ENCODE assay signal across 9 cellular contexts in genomic region chrX:116961872-116962582, GRCh38.
A peak's percentile ranks its signal among the peaks of the same experiment; 100 is the strongest.
DNase-seq lines count a peak whose midpoint lies in the region; ATAC-seq and TF ChIP-seq lines count a peak whose summit lies in the region.
"Had no signal": no experiment of that assay in that cellular context is flagged by ENCODE, and none has a peak within 500 bp of the region (broad histone marks: within the 10 kb centered on the region; RNA-seq: fewer than 3 reads in every experiment).

No MANE protein-coding gene starts in this region.

- H3K4me3 ChIP-seq in HUES48 (ENCODE audit: low read depth, low read length): no peak overlapping the region
- no peak overlapping the region for H3K4me3 ChIP-seq in right lobe of liver
- H3K4me3 ChIP-seq: Peyer's patch had no signal

- WGBS in right lobe of liver (ENCODE audit: insufficient coverage, low coverage, low lambda C conversion rate, missing lambda C conversion rate): 10% methylated on average over 7 of the region's 7 CpGs

- no peaks in the 10 kb centered on the region; the same call in 1 of the 2 replicates for H3K4me1 ChIP-seq in HUES48 (ENCODE audit: control insufficient read depth, insufficient read depth, low read length)
- no peaks in the 10 kb centered on the region for H3K4me1 ChIP-seq in right lobe of liver
- H3K4me1 ChIP-seq: Peyer's patch had no signal

- TF ChIP-seq CTCF in VCaP (conservative IDR thresholded peaks at IDR 0.05) (peak; percentile 45), right lobe of liver (IDR thresholded peaks at IDR 0.05) (peak; percentile 10 to 41 (median 26))

- intact Hi-C loops in right lobe of liver (cut with DNase I): no loop called here

- ATAC-seq in right lobe of liver (no peak), GM18498 (IDR thresholded peaks at IDR 0.05; ENCODE audit: unreplicated experiment) (no peak), HG02973 (IDR thresholded peaks at IDR 0.05; ENCODE audit: unreplicated experiment) (no peak)

- H3K27me3 ChIP-seq in HUES48 (ENCODE audit: control insufficient read depth, insufficient read depth, low read length) (no peaks in the 10 kb centered on the region), right lobe of liver (no peaks in the 10 kb centered on the region)
- H3K27me3 ChIP-seq: Peyer's patch had no signal

- no peak overlapping the region for H3K9ac ChIP-seq in HUES48 (ENCODE audit: low read depth, low read length)

- TF ChIP-seq POLR2A in right lobe of liver (IDR thresholded peaks at IDR 0.05): no peak

- no peaks in the 10 kb centered on the region for H3K36me3 ChIP-seq in HUES48 (ENCODE audit: control insufficient read depth, insufficient read depth, low read length)
- H3K36me3 ChIP-seq in right lobe of liver: no peaks in the 10 kb centered on the region
- H3K36me3 ChIP-seq: Peyer's patch had no signal

- H3K27ac ChIP-seq in HUES48 (ENCODE audit: low read depth, low read length) (peak overlapping the region; percentile 6), VCaP (no peak overlapping the region), right lobe of liver (no peak overlapping the region)
- H3K27ac ChIP-seq: Peyer's patch had no signal

- DNase-seq in EH (ENCODE audit: low read depth): peak; percentile 1
- no peak for DNase-seq in right lobe of liver
- no peak for DNase-seq in NCI-H526 treated with DMSO at 0.1 percent for 48 hours (lab: John Stamatoyannopoulos, UW)
- no peak for DNase-seq in SKM-1 (lab: John Stamatoyannopoulos, UW; ENCODE audit: unreplicated experiment)
- DNase-seq: Peyer's patch had no signal

- H3K9me3 ChIP-seq in HUES48 (ENCODE audit: control insufficient read depth, insufficient read depth, low read length): no peaks in the 10 kb centered on the region
- H3K9me3 ChIP-seq in right lobe of liver: no peaks in the 10 kb centered on the region
- H3K9me3 ChIP-seq: Peyer's patch had no signal
